ENCODE assay signal across 14 cellular contexts in genomic region chr4:52059372-52059771, GRCh38. TPM values are rescaled to one million over a fixed set of nuclear protein-coding genes. Genes with fewer than 3 reads are reported as not detected.
DNase-seq lines count a peak whose midpoint lies in the region; ATAC-seq and TF ChIP-seq lines count a peak whose summit lies in the region.
"Had no signal": no experiment of that assay in that cellular context is flagged by ENCODE, and none has a peak within 500 bp of the region (broad histone marks: within the 10 kb centered on the region; RNA-seq: fewer than 3 reads in every experiment).

No MANE protein-coding gene starts in this region.

- H3K36me3 Mint-ChIP-seq in activated CD4-positive, alpha-beta T cell treated with anti-CD3 and anti-CD28 coated beads, Interleukin-2, amount 10 ng/mL, durations not matched to agents 7 days and 5 days (ENCODE audit: low read depth) = no peaks in the 10 kb centered on the region

- no peak for TF ChIP-seq CTCF in prostate gland (IDR thresholded peaks at IDR 0.05)

- H3K27me3 ChIP-seq in prostate gland (replicated peaks; ENCODE audit: insufficient read depth) = no peaks in the 10 kb centered on the region

- H3K9me3 Mint-ChIP-seq in activated CD4-positive, alpha-beta T cell treated with anti-CD3 and anti-CD28 coated beads, Interleukin-2, amount 10 ng/mL, durations not matched to agents 7 days and 5 days = no peaks in the 10 kb centered on the region

- no peak overlapping the region for H3K4me3 ChIP-seq in prostate gland

- DNase-seq in GM04504 (ENCODE audit: low read depth) (peak; percentile 42), SKM-1 (lab: John Stamatoyannopoulos, UW; ENCODE audit: unreplicated experiment) (peak; percentile 4), fibroblast of the conjunctiva (ENCODE audit: low read depth) (peak; percentile 24), prostate gland (ENCODE audit: low spot score) (peak; percentile 83), HCEC 1CT (no peak), NCI-H1417 (lab: John Stamatoyannopoulos, UW) (no peak)
- no peak for DNase-seq in activated CD4-positive, alpha-beta T cell treated with anti-CD3 and anti-CD28 coated beads, Interleukin-2, amount 10 ng/mL, durations not matched to agents 7 days and 5 days
- DNase-seq: activated T-cell treated with anti-CD3 and anti-CD28 coated beads, Interleukin-2, amount 50 U/mL, for 1 hour; central memory CD4-positive, alpha-beta T cell; DND-41; NCI-H82; T-helper 9 cell; trophoblast cell had no signal

- intact Hi-C loops in prostate gland (cut with DNase I) = no loop called here

- H3K27ac ChIP-seq in prostate gland = no peak overlapping the region

- no peaks in the 10 kb centered on the region for H3K36me3 ChIP-seq in prostate gland

- no peaks in the 10 kb centered on the region for H3K4me1 Mint-ChIP-seq in activated CD4-positive, alpha-beta T cell treated with anti-CD3 and anti-CD28 coated beads, Interleukin-2, amount 10 ng/mL, durations not matched to agents 7 days and 5 days

- no peaks in the 10 kb centered on the region for H3K9me3 ChIP-seq in prostate gland

- H3K27me3 Mint-ChIP-seq in activated CD4-positive, alpha-beta T cell treated with anti-CD3 and anti-CD28 coated beads, Interleukin-2, amount 10 ng/mL, durations not matched to agents 7 days and 5 days = peaks cover 26% of the 10 kb centered on the region

- no peaks in the 10 kb centered on the region for H3K4me1 ChIP-seq in prostate gland (replicated peaks)

- no peak for TF ChIP-seq POLR2A in prostate gland (IDR thresholded peaks at IDR 0.05)

- no peak overlapping the region for H3K4me3 Mint-ChIP-seq in activated CD4-positive, alpha-beta T cell treated with anti-CD3 and anti-CD28 coated beads, Interleukin-2, amount 10 ng/mL, durations not matched to agents 7 days and 5 days

- H3K27ac Mint-ChIP-seq in activated CD4-positive, alpha-beta T cell treated with anti-CD3 and anti-CD28 coated beads, Interleukin-2, amount 10 ng/mL, durations not matched to agents 7 days and 5 days = no peak overlapping the region

- no peak for ATAC-seq in HG03565 (IDR thresholded peaks at IDR 0.05; ENCODE audit: unreplicated experiment)

- WGBS in prostate gland = 39% methylated on average over 3 of the region's 3 CpGs

- POLR2A ChIA-PET in activated CD4-positive, alpha-beta T cell treated with anti-CD3 and anti-CD28 coated beads, Interleukin-2, amount 10 ng/mL, durations not matched to agents 7 days and 5 days (lab: Charles Lee) = no interaction called here

- CTCF ChIA-PET in activated CD4-positive, alpha-beta T cell treated with anti-CD3 and anti-CD28 coated beads, Interleukin-2, amount 10 ng/mL, durations not matched to agents 7 days and 5 days (lab: Charles Lee) = no interaction called here

RNA-seq across cellular contexts. Expression of gene SPATA18, which starts 8.3 kb away (rescaled TPM):
- 10 to 100 TPM in 1 of 2 donors, 1 to 10 TPM in 1; 8.1 to 16.6 TPM for total RNA-seq in prostate gland
- total RNA-seq in activated CD4-positive, alpha-beta T cell treated with anti-CD3 and anti-CD28 coated beads, Interleukin-2, amount 10 ng/mL, durations not matched to agents 7 days and 5 days = under 1 TPM; 0.35 to 0.73 TPM

RNA-seq across cellular contexts. Expression of gene SGCB, which starts 21.3 kb away (rescaled TPM):
- total RNA-seq in prostate gland = 10 to 100 TPM; 17.1 to 44.0 TPM
- 10 to 100 TPM; 14.2 to 15.2 TPM for total RNA-seq in activated CD4-positive, alpha-beta T cell treated with anti-CD3 and anti-CD28 coated beads, Interleukin-2, amount 10 ng/mL, durations not matched to agents 7 days and 5 days

RNA-seq across cellular contexts. Expression of gene LRRC66, which starts 39.2 kb away (rescaled TPM):
- under 1 TPM in 1 of 2 donors, not detected in 1; 0.23 TPM for total RNA-seq in prostate gland
- total RNA-seq in activated CD4-positive, alpha-beta T cell treated with anti-CD3 and anti-CD28 coated beads, Interleukin-2, amount 10 ng/mL, durations not matched to agents 7 days and 5 days = under 1 TPM; 0.12 to 0.27 TPM

Comparison
In these comparisons a context has a peak if more than half of its experiments do, and no peak if none do; other contexts are left out.
1. DNase-seq: peak in GM04504 (single experiment), SKM-1 (single experiment), fibroblast of the conjunctiva (single experiment) and prostate gland (single experiment); none in activated CD4-positive, alpha-beta T cell treated with anti-CD3 and anti-CD28 coated beads, Interleukin-2, amount 10 ng/mL, durations not matched to agents 7 days and 5 days (single experiment), HCEC 1CT (single experiment) and NCI-H1417 (0 of 3).
2. RNA of gene SPATA18, which starts 8.3 kb away (total RNA-seq): 8.1 to 16.6 TPM in prostate gland; 0.35 to 0.73 TPM in activated CD4-positive, alpha-beta T cell treated with anti-CD3 and anti-CD28 coated beads, Interleukin-2, amount 10 ng/mL, durations not matched to agents 7 days and 5 days; every median in the first group is over 4 times any median in the second.